Comparison of ENCODE assay signal across 1 cellular context in the genomic region with DNA sequence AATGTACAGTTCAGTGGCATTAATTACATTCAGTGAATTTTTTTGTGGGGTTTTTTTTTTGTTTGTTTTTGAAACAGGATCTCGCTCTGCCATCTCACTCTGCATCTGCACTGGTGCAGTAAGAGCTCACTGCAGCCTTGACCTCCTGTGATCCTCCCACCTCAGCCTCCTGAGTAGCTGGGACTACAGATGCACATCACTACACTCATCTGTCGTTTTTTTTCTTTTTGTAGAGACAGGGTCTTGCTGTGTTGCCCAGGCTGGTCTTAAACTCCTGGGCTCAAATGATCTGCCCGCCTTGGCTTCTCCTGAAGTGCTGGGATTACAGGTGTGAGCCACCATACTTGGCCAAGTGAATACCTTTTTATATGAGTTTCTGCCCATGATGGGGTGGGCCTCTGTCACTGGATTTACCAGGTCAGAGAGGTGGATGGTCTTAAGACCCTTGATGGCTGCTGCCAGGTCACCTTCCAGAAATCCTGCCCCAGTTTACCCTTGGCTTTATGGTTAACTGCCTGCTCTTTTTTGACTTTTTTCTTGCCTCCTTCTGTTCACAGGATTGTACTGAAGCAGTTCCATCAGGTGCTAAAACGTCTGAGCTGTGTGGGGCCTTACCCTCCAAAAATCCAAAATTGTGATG.
TF ChIP-seq lines count a peak whose summit lies in the region.

No MANE protein-coding gene starts in this region.

TF ChIP-seq in endothelial cell of umbilical vein, 7 proteins besides CTCF, POLR2A, EP300 and RAD21:
- no peak for TF ChIP-seq MAX (IDR thresholded peaks at IDR 0.05; ENCODE audit: insufficient read depth, insufficient read length)
- no peak for TF ChIP-seq FOS (IDR thresholded peaks at IDR 0.05; ENCODE audit: borderline replicate concordance, insufficient read depth, low read length)
- TF ChIP-seq JUN (IDR thresholded peaks at IDR 0.05; ENCODE audit: borderline replicate concordance, insufficient read depth, insufficient read length, low read depth), result no peak
- no peak for TF ChIP-seq EZH2 (IDR thresholded peaks at IDR 0.05; ENCODE audit: borderline replicate concordance, low read depth, low read length, severe bottlenecking)
- TF ChIP-seq POLR2AphosphoS5 (IDR thresholded peaks at IDR 0.05; ENCODE audit: insufficient read depth, low read depth, low read length), result no peak
- TF ChIP-seq GATA2 (IDR thresholded peaks at IDR 0.05; ENCODE audit: insufficient read depth, insufficient read length, low read depth, low read length), result no peak
- TF ChIP-seq MYC (IDR thresholded peaks at IDR 0.05; ENCODE audit: low read depth, low read length), result no peak
